21 cellular contexts compared by ENCODE assay signal in the genomic region with DNA sequence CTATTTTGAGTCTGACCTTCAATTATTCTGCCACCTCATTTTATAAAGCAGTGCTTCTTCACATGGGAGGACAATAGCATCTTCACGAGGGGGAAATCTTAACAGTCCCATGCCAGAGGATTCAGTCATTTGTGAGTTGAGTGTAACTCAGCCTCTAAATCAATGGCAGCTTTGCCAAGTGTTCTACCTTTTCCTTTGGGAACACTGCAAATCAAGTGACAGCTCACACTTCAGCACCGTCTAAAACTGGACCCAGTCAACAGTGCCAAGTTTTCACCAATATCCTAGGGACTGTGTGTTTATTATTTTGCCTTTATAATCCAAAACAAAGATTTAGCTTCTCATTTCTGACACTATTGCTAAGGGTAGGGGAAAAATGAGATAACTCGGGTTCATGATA.
"Had no signal": no experiment of that assay in that cellular context is flagged by ENCODE, and none has a peak within 500 bp of the region (broad histone marks: within the 10 kb centered on the region; RNA-seq: fewer than 3 reads in every experiment).

No MANE protein-coding gene starts in this region.

- H3K36me3 ChIP-seq: spleen, stomach, upper lobe of right lung had no signal

- H3K9me3 Mint-ChIP-seq: memory B cell; T-helper 1 cell treated with Interleukin-12 subunit alpha and Interleukin-12 subunit beta and Interleukin-4 antibody, amounts not matched to agents 30 μg/mL and 1 μg/mL, for 36 hours; WTC11 had no signal

- DNase-seq: activated CD4-positive, alpha-beta T cell treated with anti-CD3 and anti-CD28 coated beads for 48 hours; activated CD8-positive, alpha-beta memory T cell treated with anti-CD3 and anti-CD28 coated beads, Interleukin-2, amount 50 U/mL, for 4 hours; activated CD8-positive, alpha-beta T cell treated with anti-CD3 and anti-CD28 coated beads, Interleukin-2, amount 10 ng/mL, durations not matched to agents 7 days and 5 days; activated gamma-delta T cell; activated T-cell treated with anti-CD3 and anti-CD28 coated beads, Interleukin-2, amount 50 U/mL, for 72 hours; body of pancreas; cerebellar nuclear complex; dermis blood vessel endothelial cell; head of caudate nucleus; occipital lobe; psoas muscle; spleen; stomach; testis; upper lobe of right lung had no signal

- ATAC-seq: activated CD8-positive, alpha-beta T cell treated with anti-CD3 and anti-CD28 coated beads, Interleukin-2, amount 10 ng/mL, durations not matched to agents 7 days and 5 days; activated naive CD4-positive, alpha-beta T cell treated with anti-CD3 and anti-CD28 coated beads, Interleukin-2, amount 50 U/mL, for 72 hours; activated T-cell treated with anti-CD3 and anti-CD28 coated beads, Interleukin-2, amount 50 U/mL, for 72 hours; body of pancreas; natural killer cell treated with Interleukin-12 subunit alpha and Interleukin-12 subunit beta and Interleukin-15 and Interleukin-18, amount 100 ng/mL, for 72 hours; psoas muscle; sciatic nerve; upper lobe of right lung had no signal

- H3K4me3 Mint-ChIP-seq: activated CD8-positive, alpha-beta T cell treated with anti-CD3 and anti-CD28 coated beads, Interleukin-2, amount 10 ng/mL, durations not matched to agents 7 days and 5 days; activated T-cell treated with anti-CD3 and anti-CD28 coated beads, Interleukin-2, amount 50 U/mL, for 72 hours; memory B cell; natural killer cell treated with Interleukin-12 subunit alpha and Interleukin-12 subunit beta and Interleukin-15 and Interleukin-18, amount 100 ng/mL, for 72 hours; T-helper 1 cell treated with Interleukin-12 subunit alpha and Interleukin-12 subunit beta and Interleukin-4 antibody, amounts not matched to agents 30 μg/mL and 1 μg/mL, for 36 hours; WTC11 had no signal

- H3K36me3 Mint-ChIP-seq: activated naive CD4-positive, alpha-beta T cell treated with anti-CD3 and anti-CD28 coated beads, Interleukin-2, amount 50 U/mL, for 72 hours; memory B cell; natural killer cell treated with Interleukin-12 subunit alpha and Interleukin-12 subunit beta and Interleukin-15 and Interleukin-18, amount 100 ng/mL, for 72 hours; WTC11 had no signal

- H3K4me3 ChIP-seq: body of pancreas, psoas muscle, spleen, stomach, testis, upper lobe of right lung had no signal

- H3K4me1 ChIP-seq: body of pancreas, psoas muscle, spleen, stomach, testis, upper lobe of right lung had no signal

- H3K9me3 ChIP-seq: body of pancreas, psoas muscle, spleen, stomach, testis, upper lobe of right lung had no signal

- H3K4me1 Mint-ChIP-seq: memory B cell had no signal

- H3K27ac Mint-ChIP-seq: activated CD8-positive, alpha-beta T cell treated with anti-CD3 and anti-CD28 coated beads, Interleukin-2, amount 10 ng/mL, durations not matched to agents 7 days and 5 days; activated naive CD4-positive, alpha-beta T cell treated with anti-CD3 and anti-CD28 coated beads, Interleukin-2, amount 50 U/mL, for 72 hours; activated T-cell treated with anti-CD3 and anti-CD28 coated beads, Interleukin-2, amount 50 U/mL, for 72 hours; memory B cell; natural killer cell treated with Interleukin-12 subunit alpha and Interleukin-12 subunit beta and Interleukin-15 and Interleukin-18, amount 100 ng/mL, for 72 hours; T-helper 1 cell treated with Interleukin-12 subunit alpha and Interleukin-12 subunit beta and Interleukin-4 antibody, amounts not matched to agents 30 μg/mL and 1 μg/mL, for 36 hours; WTC11 had no signal

- H3K27ac ChIP-seq: body of pancreas, psoas muscle, spleen, stomach, testis, upper lobe of right lung had no signal

- H3K27me3 Mint-ChIP-seq: memory B cell; natural killer cell treated with Interleukin-12 subunit alpha and Interleukin-12 subunit beta and Interleukin-15 and Interleukin-18, amount 100 ng/mL, for 72 hours had no signal

- H3K27me3 ChIP-seq: body of pancreas, spleen, stomach, testis, upper lobe of right lung had no signal
